In genomic region chr2:109373791-109374547, GRCh38 we compare ENCODE assay signal across 28 cellular contexts.
DNase-seq lines count a peak whose midpoint lies in the region; ATAC-seq and TF ChIP-seq lines count a peak whose summit lies in the region.
"Had no signal": no experiment of that assay in that cellular context is flagged by ENCODE, and none has a peak within 500 bp of the region (broad histone marks: within the 10 kb centered on the region; RNA-seq: fewer than 3 reads in every experiment).

No MANE protein-coding gene starts in this region.

- H3K4me1 Mint-ChIP-seq in natural killer cell treated with Interleukin-12 subunit alpha and Interleukin-12 subunit beta and Interleukin-15 and Interleukin-18, amount 100 ng/mL, for 72 hours (ENCODE audit: low read depth in 2 of 2) = no peaks in the 10 kb centered on the region
- H3K4me1 Mint-ChIP-seq in type B pancreatic cell (ENCODE audit: unreplicated experiment) = peaks cover 7% of the 10 kb centered on the region
- H3K4me1 Mint-ChIP-seq: mesothelial cell of epicardium, naive B cell had no signal

- H3K27me3 Mint-ChIP-seq in natural killer cell treated with Interleukin-12 subunit alpha and Interleukin-12 subunit beta and Interleukin-15 and Interleukin-18, amount 100 ng/mL, for 72 hours = peaks cover 0 to 7% of the 10 kb centered on the region in 2 donors
- H3K27me3 Mint-ChIP-seq in type B pancreatic cell = peaks cover 11% of the 10 kb centered on the region
- H3K27me3 Mint-ChIP-seq: activated naive CD8-positive, alpha-beta T cell; naive B cell had no signal

- H3K4me1 ChIP-seq in esophagus squamous epithelium = no peaks in the 10 kb centered on the region

- TF ChIP-seq POLR2A in esophagus squamous epithelium (IDR thresholded peaks at IDR 0.05) = no peak

- H3K4me3 ChIP-seq in esophagus squamous epithelium = no peak overlapping the region
- H3K4me3 ChIP-seq: upper lobe of left lung had no signal

- H3K36me3 ChIP-seq in esophagus squamous epithelium = peaks cover 0 to 25% (median 0%) of the 10 kb centered on the region in 3 donors

- TF ChIP-seq CTCF in type B pancreatic cell (conservative IDR thresholded peaks at IDR 0.05) (no peak), esophagus squamous epithelium (IDR thresholded peaks at IDR 0.05) (no peak)

- no peaks in the 10 kb centered on the region for H3K36me3 Mint-ChIP-seq in natural killer cell treated with Interleukin-12 subunit alpha and Interleukin-12 subunit beta and Interleukin-15 and Interleukin-18, amount 100 ng/mL, for 72 hours
- H3K36me3 Mint-ChIP-seq in type B pancreatic cell = no peaks in the 10 kb centered on the region
- H3K36me3 Mint-ChIP-seq: mesothelial cell of epicardium, naive B cell had no signal

- H3K9me3 ChIP-seq in esophagus squamous epithelium = no peaks in the 10 kb centered on the region
- H3K9me3 ChIP-seq: upper lobe of left lung had no signal

- no peak overlapping the region for H3K27ac ChIP-seq in esophagus squamous epithelium
- H3K27ac ChIP-seq: KMS-11, RWPE1, upper lobe of left lung, VCaP had no signal

- DNase-seq in activated CD4-positive, CD25-positive, alpha-beta regulatory T cell treated with anti-CD3 and anti-CD28 coated beads, Interleukin-2, amount 50 U/mL, for 72 hours = peak; percentile 16
- DNase-seq in activated CD8-positive, alpha-beta memory T cell treated with anti-CD3 and anti-CD28 coated beads, Interleukin-2, amount 50 U/mL, for 48 hours = peak; percentile 33
- no peak for DNase-seq in natural killer cell treated with Interleukin-12 subunit alpha and Interleukin-12 subunit beta and Interleukin-15 and Interleukin-18, amount 100 ng/mL, for 72 hours (ENCODE audit: low spot score)
- DNase-seq in type B pancreatic cell (ENCODE audit: extremely low spot score, unreplicated experiment) = peak; percentile 59
- no peak for DNase-seq in esophagus squamous epithelium (lab: John Stamatoyannopoulos, UW)
- DNase-seq in cerebellum (ENCODE audit: low spot score) = no peak
- DNase-seq in HT-29 (ENCODE audit: low spot score) = no peak
- DNase-seq: 8988T, Calu3, dermis blood vessel endothelial cell, DMS79 treated with DMSO at 0.1 percent for 48 hours, HCEC 1CT, MM.1S, naive B cell, NCI-H1436 treated with DMSO at 0.1 percent for 48 hours, NCI-H446 treated with DMSO at 0.1 percent for 48 hours, NCI-H82, occipital lobe, retina had no signal

- H3K4me3 Mint-ChIP-seq in natural killer cell treated with Interleukin-12 subunit alpha and Interleukin-12 subunit beta and Interleukin-15 and Interleukin-18, amount 100 ng/mL, for 72 hours = no peak overlapping the region
- H3K4me3 Mint-ChIP-seq in type B pancreatic cell = no peak overlapping the region
- H3K4me3 Mint-ChIP-seq: activated naive CD8-positive, alpha-beta T cell; mesothelial cell of epicardium; naive B cell; T-helper 2 cell treated with Interferon-gamma antibody and Interleukin-4, amounts not matched to agents 5 μg/mL and 100 μg/mL, for 36 hours had no signal

- H3K9me3 Mint-ChIP-seq in natural killer cell treated with Interleukin-12 subunit alpha and Interleukin-12 subunit beta and Interleukin-15 and Interleukin-18, amount 100 ng/mL, for 72 hours = no peaks in the 10 kb centered on the region
- H3K9me3 Mint-ChIP-seq in type B pancreatic cell = no peaks in the 10 kb centered on the region
- H3K9me3 Mint-ChIP-seq: activated T-helper 2 cell treated with anti-CD3 and anti-CD28 coated beads, Interferon-gamma antibody, Interleukin-2, Interleukin-4, amounts not matched to agents 10 μg/mL and 5 μg/mL and 100 μg/mL, durations not matched to agents 14 hours and 24 hours and 36 hours; mesothelial cell of epicardium; naive B cell; T-helper 2 cell treated with Interferon-gamma antibody and Interleukin-4, amounts not matched to agents 5 μg/mL and 100 μg/mL, for 36 hours had no signal

- intact Hi-C loops in esophagus squamous epithelium (cut with DNase I) = no loop called here

- ATAC-seq in activated CD4-positive, CD25-positive, alpha-beta regulatory T cell treated with anti-CD3 and anti-CD28 coated beads, Interleukin-2, amount 50 U/mL, for 24 hours = no peak
- peak; percentile 13 to 30 for ATAC-seq in natural killer cell treated with Interleukin-12 subunit alpha and Interleukin-12 subunit beta and Interleukin-15 and Interleukin-18, amount 100 ng/mL, for 72 hours

- no peaks in the 10 kb centered on the region for H3K27me3 ChIP-seq in esophagus squamous epithelium
- H3K27me3 ChIP-seq: upper lobe of left lung had no signal

- 60 to 87% methylated on average over 5 of the region's 10 CpGs for WGBS in esophagus squamous epithelium, 2 donors

- H3K27ac Mint-ChIP-seq in natural killer cell treated with Interleukin-12 subunit alpha and Interleukin-12 subunit beta and Interleukin-15 and Interleukin-18, amount 100 ng/mL, for 72 hours = no peak overlapping the region
- H3K27ac Mint-ChIP-seq in type B pancreatic cell = no peak overlapping the region
- H3K27ac Mint-ChIP-seq: activated naive CD8-positive, alpha-beta T cell; activated T-helper 2 cell treated with anti-CD3 and anti-CD28 coated beads, Interferon-gamma antibody, Interleukin-2, Interleukin-4, amounts not matched to agents 10 μg/mL and 5 μg/mL and 100 μg/mL, durations not matched to agents 14 hours and 24 hours and 36 hours; mesothelial cell of epicardium; T-helper 2 cell treated with Interferon-gamma antibody and Interleukin-4, amounts not matched to agents 5 μg/mL and 100 μg/mL, for 36 hours had no signal

Comparison
In these comparisons a context has a peak if more than half of its experiments do, and no peak if none do; other contexts are left out.
1. DNase-seq: peak in activated CD4-positive, CD25-positive, alpha-beta regulatory T cell treated with anti-CD3 and anti-CD28 coated beads, Interleukin-2, amount 50 U/mL, for 72 hours (single experiment), activated CD8-positive, alpha-beta memory T cell treated with anti-CD3 and anti-CD28 coated beads, Interleukin-2, amount 50 U/mL, for 48 hours (single experiment) and type B pancreatic cell (single experiment); none in natural killer cell treated with Interleukin-12 subunit alpha and Interleukin-12 subunit beta and Interleukin-15 and Interleukin-18, amount 100 ng/mL, for 72 hours (single experiment), esophagus squamous epithelium (single experiment), cerebellum (single experiment) and HT-29 (single experiment).
2. ATAC-seq: peak in natural killer cell treated with Interleukin-12 subunit alpha and Interleukin-12 subunit beta and Interleukin-15 and Interleukin-18, amount 100 ng/mL, for 72 hours (2 of 2); none in activated CD4-positive, CD25-positive, alpha-beta regulatory T cell treated with anti-CD3 and anti-CD28 coated beads, Interleukin-2, amount 50 U/mL, for 24 hours (0 of 2).